Comparison of ENCODE assay signal across 22 cellular contexts in genomic region chr4:23631255-23631950, GRCh38.
DNase-seq lines count a peak whose midpoint lies in the region; ATAC-seq and TF ChIP-seq lines count a peak whose summit lies in the region.
"Had no signal": no experiment of that assay in that cellular context is flagged by ENCODE, and none has a peak within 500 bp of the region (broad histone marks: within the 10 kb centered on the region; RNA-seq: fewer than 3 reads in every experiment).

No MANE protein-coding gene starts in this region.

- no peaks in the 10 kb centered on the region for H3K9me3 ChIP-seq in naive thymus-derived CD4-positive, alpha-beta T cell (ENCODE audit: control insufficient read depth in 2 of 3, low read length in 3 of 3)
- H3K9me3 ChIP-seq: neutrophil, SJCRH30 had no signal

- H3K4me1 ChIP-seq in naive thymus-derived CD4-positive, alpha-beta T cell (ENCODE audit: control insufficient read depth in 2 of 2, insufficient read depth in 2 of 2, low read length in 2 of 2) = no peaks in the 10 kb centered on the region
- H3K4me1 ChIP-seq: SJCRH30 had no signal

- H3K27me3 ChIP-seq in naive thymus-derived CD4-positive, alpha-beta T cell (ENCODE audit: control insufficient read depth in 2 of 2, insufficient read depth in 2 of 2, low read length in 2 of 2) = no peaks in the 10 kb centered on the region
- H3K27me3 ChIP-seq: neutrophil, SJCRH30 had no signal

- DNase-seq in COR-L47 (lab: John Stamatoyannopoulos, UW) (peak; percentile 15), NCI-H2029 (lab: John Stamatoyannopoulos, UW) (peak; percentile 71), endothelial cell (ENCODE audit: low spot score) (no peak), mucosa of gallbladder (ENCODE audit: low spot score) (peak; percentile 14), LoVo (ENCODE audit: low spot score) (no peak), GM10248 (ENCODE audit: extremely low spot score) (no peak)
- DNase-seq in naive thymus-derived CD4-positive, alpha-beta T cell = no peak
- DNase-seq: activated CD4-positive, alpha-beta memory T cell treated with anti-CD3 and anti-CD28 coated beads for 36 hours; activated naive CD4-positive, alpha-beta T cell treated with anti-CD3 and anti-CD28 coated beads, Interleukin-2, amount 10 ng/mL, durations not matched to agents 7 days and 5 days; activated T-cell treated with anti-CD3 and anti-CD28 coated beads, Interleukin-2, amount 50 U/mL, for 24 hours; CD4-positive, CD25-positive, alpha-beta regulatory T cell; DMS79 treated with DMSO at 0.1 percent for 48 hours; hypothalamus; Karpas-422; kidney; midbrain; NCI-H1092 treated with DMSO at 0.1 percent for 48 hours; NCI-H2171 treated with DMSO at 0.1 percent for 48 hours; SJCRH30 had no signal

- no peak overlapping the region for H3K27ac ChIP-seq in naive thymus-derived CD4-positive, alpha-beta T cell (ENCODE audit: low read depth, low read length)
- H3K27ac ChIP-seq: neutrophil, SJCRH30 had no signal

- no peaks in the 10 kb centered on the region for H3K27me3 Mint-ChIP-seq in endothelial cell (ENCODE audit: unreplicated experiment)
- H3K27me3 Mint-ChIP-seq in naive thymus-derived CD4-positive, alpha-beta T cell = peaks cover 0 to 4% (median 0%) of the 10 kb centered on the region in 5 donors
- H3K27me3 Mint-ChIP-seq: activated CD4-positive, alpha-beta memory T cell treated with anti-CD3 and anti-CD28 coated beads for 36 hours; activated naive CD4-positive, alpha-beta T cell treated with anti-CD3 and anti-CD28 coated beads, Interleukin-2, amount 10 ng/mL, durations not matched to agents 7 days and 5 days; activated T-cell treated with anti-CD3 and anti-CD28 coated beads, Interleukin-2, amount 50 U/mL, for 24 hours; CD4-positive, CD25-positive, alpha-beta regulatory T cell had no signal

- peak overlapping the region; percentile 93 for H3K27ac Mint-ChIP-seq in endothelial cell (ENCODE audit: unreplicated experiment)
- H3K27ac Mint-ChIP-seq in naive thymus-derived CD4-positive, alpha-beta T cell = no peak overlapping the region
- H3K27ac Mint-ChIP-seq: activated CD4-positive, alpha-beta memory T cell treated with anti-CD3 and anti-CD28 coated beads for 36 hours; activated naive CD4-positive, alpha-beta T cell treated with anti-CD3 and anti-CD28 coated beads, Interleukin-2, amount 10 ng/mL, durations not matched to agents 7 days and 5 days; activated T-cell treated with anti-CD3 and anti-CD28 coated beads, Interleukin-2, amount 50 U/mL, for 24 hours; CD4-positive, CD25-positive, alpha-beta regulatory T cell had no signal

- TF ChIP-seq CTCF in endothelial cell (IDR thresholded peaks at IDR 0.05; ENCODE audit: unreplicated experiment) (no peak), GM10248 (IDR thresholded peaks at IDR 0.05; ENCODE audit: control extremely low read depth, extremely low read depth, low read depth, missing control alignments) (no peak)

- H3K4me1 Mint-ChIP-seq in endothelial cell (ENCODE audit: unreplicated experiment) = peaks cover 17% of the 10 kb centered on the region
- H3K4me1 Mint-ChIP-seq in naive thymus-derived CD4-positive, alpha-beta T cell = no peaks in the 10 kb centered on the region
- H3K4me1 Mint-ChIP-seq: activated naive CD4-positive, alpha-beta T cell treated with anti-CD3 and anti-CD28 coated beads, Interleukin-2, amount 10 ng/mL, durations not matched to agents 7 days and 5 days; CD4-positive, CD25-positive, alpha-beta regulatory T cell had no signal

- intact Hi-C loops in naive thymus-derived CD4-positive, alpha-beta T cell (cut with micrococcal nuclease) = no loop called here

- no peaks in the 10 kb centered on the region for H3K9me3 Mint-ChIP-seq in endothelial cell (ENCODE audit: unreplicated experiment)
- H3K9me3 Mint-ChIP-seq in naive thymus-derived CD4-positive, alpha-beta T cell = peaks cover 0 to 9% (median 1%) of the 10 kb centered on the region in 11 donors
- H3K9me3 Mint-ChIP-seq: activated CD4-positive, alpha-beta memory T cell treated with anti-CD3 and anti-CD28 coated beads for 36 hours; activated naive CD4-positive, alpha-beta T cell treated with anti-CD3 and anti-CD28 coated beads, Interleukin-2, amount 10 ng/mL, durations not matched to agents 7 days and 5 days had no signal

- no peaks in the 10 kb centered on the region for H3K36me3 ChIP-seq in naive thymus-derived CD4-positive, alpha-beta T cell (ENCODE audit: control insufficient read depth in 2 of 3, insufficient read depth in 3 of 3, low read length in 3 of 3)
- H3K36me3 ChIP-seq: neutrophil, SJCRH30 had no signal

- CTCF ChIA-PET in naive thymus-derived CD4-positive, alpha-beta T cell (lab: Charles Lee) = no interaction called here
- CTCF ChIA-PET in GM10248 (lab: Yijun Ruan, JAX) = interaction anchor here (1.2 kb wide), 1 partner anchor 9 kb away, joined by 3 read pairs; no protein-coding TSS in a partner anchor

- no peak overlapping the region for H3K4me3 Mint-ChIP-seq in endothelial cell (ENCODE audit: unreplicated experiment)
- H3K4me3 Mint-ChIP-seq in naive thymus-derived CD4-positive, alpha-beta T cell = no peak overlapping the region
- H3K4me3 Mint-ChIP-seq: activated CD4-positive, alpha-beta memory T cell treated with anti-CD3 and anti-CD28 coated beads for 36 hours; activated naive CD4-positive, alpha-beta T cell treated with anti-CD3 and anti-CD28 coated beads, Interleukin-2, amount 10 ng/mL, durations not matched to agents 7 days and 5 days; activated T-cell treated with anti-CD3 and anti-CD28 coated beads, Interleukin-2, amount 50 U/mL, for 24 hours; CD4-positive, CD25-positive, alpha-beta regulatory T cell had no signal

- POLR2A ChIA-PET in naive thymus-derived CD4-positive, alpha-beta T cell (lab: Charles Lee) = no interaction called here
- POLR2A ChIA-PET in GM10248 (lab: Yijun Ruan, JAX) = no interaction called here

- ATAC-seq in GM18519 (IDR thresholded peaks at IDR 0.05; ENCODE audit: low FRiP score, unreplicated experiment) = no peak
- no peak for ATAC-seq in naive thymus-derived CD4-positive, alpha-beta T cell
- ATAC-seq: Panc1 had no signal

- no peak overlapping the region for H3K4me3 ChIP-seq in naive thymus-derived CD4-positive, alpha-beta T cell (ENCODE audit: low read length)
- H3K4me3 ChIP-seq: SJCRH30 had no signal

- no peaks in the 10 kb centered on the region for H3K36me3 Mint-ChIP-seq in endothelial cell (ENCODE audit: low read depth, unreplicated experiment)
- no peaks in the 10 kb centered on the region for H3K36me3 Mint-ChIP-seq in naive thymus-derived CD4-positive, alpha-beta T cell
- H3K36me3 Mint-ChIP-seq: activated CD4-positive, alpha-beta memory T cell treated with anti-CD3 and anti-CD28 coated beads for 36 hours; activated naive CD4-positive, alpha-beta T cell treated with anti-CD3 and anti-CD28 coated beads, Interleukin-2, amount 10 ng/mL, durations not matched to agents 7 days and 5 days; CD4-positive, CD25-positive, alpha-beta regulatory T cell had no signal

Comparison
In these comparisons a context has a peak if more than half of its experiments do, and no peak if none do; other contexts are left out.
1. DNase-seq: peak in COR-L47 (single experiment), NCI-H2029 (single experiment) and mucosa of gallbladder (single experiment); none in endothelial cell (single experiment), naive thymus-derived CD4-positive, alpha-beta T cell (0 of 9), LoVo (single experiment) and GM10248 (single experiment).